8 cellular contexts compared by ENCODE assay signal in genomic region chr14:74881425-74882102, GRCh38. TPM values are rescaled to one million over a fixed set of nuclear protein-coding genes. Genes with fewer than 3 reads are reported as not detected.
DNase-seq lines count a peak whose midpoint lies in the region; ATAC-seq and TF ChIP-seq lines count a peak whose summit lies in the region.

TSS of gene DLST (plus strand) at chr14:74881916. CDS start at chr14:74881954, 38 bp downstream.

- H3K4me1 ChIP-seq in left ventricle myocardium inferior (peaks cover 58% of the 10 kb centered on the region), prostate gland (replicated peaks) (peaks cover 5% of the 10 kb centered on the region), urinary bladder (ENCODE audit: insufficient read depth) (peaks cover 2% of the 10 kb centered on the region)

- under 1% methylated on average over 24 of the region's 53 CpGs for WGBS in prostate gland
- WGBS in urinary bladder = under 1% methylated on average over 53 of the region's 53 CpGs

- H3K9me3 ChIP-seq in left ventricle myocardium inferior (replicated peaks) (no peaks in the 10 kb centered on the region), prostate gland (no peaks in the 10 kb centered on the region)

- H3K4me1 Mint-ChIP-seq in T-helper 1 cell treated with Interleukin-12 subunit alpha and Interleukin-12 subunit beta and Interleukin-4 antibody, amounts not matched to agents 30 μg/mL and 1 μg/mL, for 36 hours (ENCODE audit: low read depth) = peaks cover 39% of the 10 kb centered on the region

- peak; percentile 97 for TF ChIP-seq POLR2A in GM15510 (IDR thresholded peaks at IDR 0.05; ENCODE audit: borderline replicate concordance, extremely low read depth, insufficient read length)
- TF ChIP-seq POLR2A in prostate gland (IDR thresholded peaks at IDR 0.05) = peak; percentile 76

- H3K27ac ChIP-seq in left ventricle myocardium inferior (replicated peaks) = peak within 1 kb of the TSS; percentile 94
- peak within 1 kb of the TSS; percentile 91 to 92 for H3K27ac ChIP-seq in prostate gland
- peak within 1 kb of the TSS; percentile 99 for H3K27ac ChIP-seq in urinary bladder (ENCODE audit: low read depth)

- peak; percentile 89 for ATAC-seq in HG02870 (IDR thresholded peaks at IDR 0.05; ENCODE audit: unreplicated experiment)

- H3K36me3 Mint-ChIP-seq in T-helper 1 cell treated with Interleukin-12 subunit alpha and Interleukin-12 subunit beta and Interleukin-4 antibody, amounts not matched to agents 30 μg/mL and 1 μg/mL, for 36 hours (ENCODE audit: low read depth) = peaks cover 17% of the 10 kb centered on the region

- H3K36me3 ChIP-seq in left ventricle myocardium inferior (peaks cover 1% of the 10 kb centered on the region), prostate gland (no peaks in the 10 kb centered on the region), urinary bladder (ENCODE audit: insufficient read depth) (no peaks in the 10 kb centered on the region)

- intact Hi-C loops in left ventricle myocardium inferior (cut with micrococcal nuclease) = no loop called here
- intact Hi-C loops in prostate gland (cut with DNase I) = no loop called here

- peak within 1 kb of the TSS; percentile 99 for H3K27ac Mint-ChIP-seq in T-helper 1 cell treated with Interleukin-12 subunit alpha and Interleukin-12 subunit beta and Interleukin-4 antibody, amounts not matched to agents 30 μg/mL and 1 μg/mL, for 36 hours

- H3K27me3 Mint-ChIP-seq in T-helper 1 cell treated with Interleukin-12 subunit alpha and Interleukin-12 subunit beta and Interleukin-4 antibody, amounts not matched to agents 30 μg/mL and 1 μg/mL, for 36 hours (ENCODE audit: low read depth) = no peaks in the 10 kb centered on the region

- H3K4me3 ChIP-seq in left ventricle myocardium inferior (peak within 1 kb of the TSS; percentile 96), prostate gland (peak within 1 kb of the TSS; percentile 83 to 96), urinary bladder (ENCODE audit: low read depth, low read length) (peak within 1 kb of the TSS; percentile 81)

- H3K27me3 ChIP-seq in left ventricle myocardium inferior (ENCODE audit: low read depth) = no peaks in the 10 kb centered on the region
- H3K27me3 ChIP-seq in prostate gland (replicated peaks; ENCODE audit: insufficient read depth) = no peaks in the 10 kb centered on the region

- peak within 1 kb of the TSS; percentile 99 for H3K4me3 Mint-ChIP-seq in T-helper 1 cell treated with Interleukin-12 subunit alpha and Interleukin-12 subunit beta and Interleukin-4 antibody, amounts not matched to agents 30 μg/mL and 1 μg/mL, for 36 hours

- no peak for TF ChIP-seq CTCF in left ventricle myocardium inferior (IDR thresholded peaks at IDR 0.05; ENCODE audit: borderline replicate concordance)
- peak in 2 of 4 experiments; percentile 28 to 31 for TF ChIP-seq CTCF in prostate gland (IDR thresholded peaks at IDR 0.05)

- no peaks in the 10 kb centered on the region for H3K9me3 Mint-ChIP-seq in T-helper 1 cell treated with Interleukin-12 subunit alpha and Interleukin-12 subunit beta and Interleukin-4 antibody, amounts not matched to agents 30 μg/mL and 1 μg/mL, for 36 hours

- peak; percentile 86 for DNase-seq in NCI-H1694 treated with DMSO at 0.1 percent for 48 hours (lab: John Stamatoyannopoulos, UW)
- DNase-seq in amniotic stem cell (lab: John Stamatoyannopoulos, UW) = peak; percentile 59
- peak; percentile 88 for DNase-seq in left ventricle myocardium inferior
- peak; percentile 75 for DNase-seq in prostate gland (ENCODE audit: low spot score)

RNA-seq across cellular contexts. Expression of gene DLST, which starts in this region (rescaled TPM):
- total RNA-seq in left ventricle myocardium inferior (230 TPM), prostate gland (10 to 100 TPM; 44.9 to 93.0 TPM), urinary bladder (50.2 TPM)
- 96.3 TPM for polyA plus RNA-seq in urinary bladder

Comparison
In these comparisons a context has a peak if more than half of its experiments do, and no peak if none do; other contexts are left out.
1. Peak in every context shown above with its lines: DNase-seq, ATAC-seq, H3K4me3 ChIP-seq and H3K27ac ChIP-seq.